Comparison of ENCODE assay signal across 8 cellular contexts in the genomic region with DNA sequence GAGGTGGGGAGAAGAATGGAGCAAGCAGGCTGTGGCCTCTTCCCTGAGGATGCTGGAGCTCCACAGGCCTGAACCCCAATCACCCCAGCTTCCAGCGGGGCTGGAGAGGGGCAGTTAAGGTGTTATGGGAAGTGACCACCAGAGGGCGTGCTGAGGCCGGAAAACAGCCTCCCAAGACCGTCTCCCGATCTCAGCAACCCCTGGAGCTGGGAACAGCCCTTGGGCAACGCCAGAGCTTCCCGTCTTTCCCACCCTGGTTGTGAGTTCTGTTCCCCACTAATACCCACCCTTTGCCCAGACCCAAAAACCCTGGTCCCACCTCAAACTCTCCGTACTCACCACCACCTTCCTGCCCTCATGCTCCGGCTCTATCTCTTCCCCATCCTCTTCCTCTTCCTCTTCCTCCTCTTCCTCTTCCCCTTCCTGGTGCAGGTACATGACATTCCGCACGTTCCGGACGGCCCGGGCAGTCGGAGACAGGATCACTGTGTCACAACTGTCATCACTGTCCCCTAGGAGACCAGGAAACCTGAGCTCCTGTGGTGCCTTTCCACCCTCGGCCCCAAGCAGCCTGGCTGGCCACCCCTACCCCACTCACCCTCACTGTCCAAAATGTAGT. TPM values are rescaled to one million over a fixed set of nuclear protein-coding genes. Genes with fewer than 3 reads are reported as not detected.
A peak's percentile ranks its signal among the peaks of the same experiment; 100 is the strongest.
DNase-seq lines count a peak whose midpoint lies in the region; ATAC-seq, FAIRE-seq and TF ChIP-seq lines count a peak whose summit lies in the region.

No MANE protein-coding gene starts in this region.

- FAIRE-seq in HepG2 (lab: Jason Lieb, UNC): peak; percentile 72

- H3K4me1 Mint-ChIP-seq in activated CD4-positive, alpha-beta T cell treated with anti-CD3 and anti-CD28 coated beads for 36 hours: peaks cover 7% of the 10 kb centered on the region

- no peak for TF ChIP-seq POLR2A in HepG2 (IDR thresholded peaks at IDR 0.05; ENCODE audit: insufficient read depth in 1 of 2, low read depth in 2 of 2, low read length in 2 of 2)
- TF ChIP-seq POLR2A in GM18505 (IDR thresholded peaks at IDR 0.05; ENCODE audit: borderline replicate concordance, extremely low read depth, insufficient read depth, insufficient read length): no peak

- H3K79me2 ChIP-seq in HepG2 (ENCODE audit: insufficient read depth, low read length): no peaks in the 10 kb centered on the region

- no peak overlapping the region for H3K4me3 ChIP-seq in choroid plexus epithelial cell (ENCODE audit: low read depth, low read length)
- no peak overlapping the region for H3K4me3 ChIP-seq in HepG2 (replicated peaks in 1 of 3; ENCODE audit: insufficient read depth in 1 of 3, low read depth in 2 of 3, low read length in 3 of 3)

- BruUV-seq in HepG2 (replicated peaks; lab: Mats Ljungman, UMichigan): no TSS peak

- no peak overlapping the region for H3K27ac ChIP-seq in HepG2 (ENCODE audit: extremely low read length, insufficient read depth, low read length)

- peaks cover 21% of the 10 kb centered on the region for H3K36me3 Mint-ChIP-seq in activated CD4-positive, alpha-beta T cell treated with anti-CD3 and anti-CD28 coated beads for 36 hours (ENCODE audit: low read depth)

- DNase-seq in NK-92 treated with Interleukin-12 subunit alpha and Interleukin-12 subunit beta, amount 100 ng/mL, for 24 hours (lab: John Stamatoyannopoulos, UW): peak; percentile 16
- DNase-seq in NK-92 (lab: John Stamatoyannopoulos, UW; ENCODE audit: unreplicated experiment) (no peak), NCI-H2196 (lab: John Stamatoyannopoulos, UW; ENCODE audit: unreplicated experiment) (peak; percentile 77), choroid plexus epithelial cell (ENCODE audit: low read depth) (peak; percentile 84), HepG2 (ENCODE audit: low spot score) (peak; percentile 57)
- peak; percentile 85 for DNase-seq in activated CD4-positive, alpha-beta T cell treated with anti-CD3 and anti-CD28 coated beads for 36 hours
- peak; percentile 39 to 65 for DNase-seq in stimulated activated CD4-positive, alpha-beta T cell treated with anti-CD3 and anti-CD28 coated beads, Interleukin-4, amount 100 ng/mL, for 4 hours

- peaks cover 27% of the 10 kb centered on the region for H3K4me1 ChIP-seq in HepG2 (ENCODE audit: insufficient read depth, low read length)

- peak; percentile 78 for ATAC-seq in activated CD4-positive, alpha-beta T cell treated with anti-CD3 and anti-CD28 coated beads for 36 hours
- ATAC-seq in HepG2: peak; percentile 66
- no peak for ATAC-seq in GM18505 (IDR thresholded peaks at IDR 0.05; ENCODE audit: unreplicated experiment)

- peak; percentile 95 for TF ChIP-seq RAD21 in HepG2 (CRISPR knock-in tag; IDR thresholded peaks at IDR 0.05)

- TF ChIP-seq EP300 in HepG2 (IDR thresholded peaks at IDR 0.05; ENCODE audit: low read depth in 2 of 2, low read length in 2 of 2): no peak
- no peak for TF ChIP-seq EP300 in HepG2 (CRISPR knock-in tag; IDR thresholded peaks at IDR 0.05; ENCODE audit: borderline replicate concordance)

- H3K9ac ChIP-seq in HepG2 (ENCODE audit: insufficient read depth, low read depth, low read length): no peak overlapping the region

- no peaks in the 10 kb centered on the region for H3K9me3 Mint-ChIP-seq in activated CD4-positive, alpha-beta T cell treated with anti-CD3 and anti-CD28 coated beads for 36 hours (ENCODE audit: low read depth)

- in situ Hi-C loops in HepG2 (cut with HindIII; ENCODE audit: extremely low pct_ligation_motif_present, low pct_unique_long_range_greater_than_20kb): no loop called here

- no peaks in the 10 kb centered on the region for H3K9me3 ChIP-seq in HepG2 (ENCODE audit: low read length)

- H2AFZ ChIP-seq in HepG2 (ENCODE audit: low read length): no peak overlapping the region

- H3K4me2 ChIP-seq in HepG2 (ENCODE audit: low read depth, low read length): no peak overlapping the region

- POLR2A ChIA-PET in activated CD4-positive, alpha-beta T cell treated with anti-CD3 and anti-CD28 coated beads for 36 hours (lab: Charles Lee): interaction anchor here (0.6 to 2.0 kb wide), 4 partner anchors 13 to 70 kb away, joined by 3 to 6 read pairs (median 5); partner anchors contain the start of genes SOAT2 and SPRYD3
- POLR2A ChIA-PET in HepG2 (lab: Yijun Ruan, JAX): interaction anchor here (0.8 to 4.6 kb wide), 14 partner anchors 11 to 255 kb away, joined by 3 to 47 read pairs (median 6); partner anchors contain the start of genes AAAS, CSAD, SOAT2 and SPRYD3

- CTCF ChIA-PET in activated CD4-positive, alpha-beta T cell treated with anti-CD3 and anti-CD28 coated beads for 36 hours (lab: Charles Lee): interaction anchor here (0.6 to 15.8 kb wide), 46 partner anchors 9 to 714 kb away, joined by 3 to 277 read pairs (median 4); partner anchors contain the start of genes AAAS, ESPL1, IGFBP6 and SOAT2
- CTCF ChIA-PET in HepG2 (lab: Yijun Ruan, JAX; ENCODE audit: low intra/inter-chr PET ratio, low total read pairs): interaction anchor here (1.4 to 2.3 kb wide), 2 partner anchors 33 to 124 kb away, joined by 4 to 36 read pairs; no protein-coding TSS in a partner anchor

- TF ChIP-seq CTCF in choroid plexus epithelial cell (conservative IDR thresholded peaks at IDR 0.05; ENCODE audit: low read depth, low read length) (peak; percentile 87), HepG2 (CRISPR knock-in tag; IDR thresholded peaks at IDR 0.05) (peak; percentile 95)

- H3K27me3 ChIP-seq in HepG2 (ENCODE audit: control insufficient read depth in 1 of 2, insufficient read depth in 2 of 2, low read length in 2 of 2): no peaks in the 10 kb centered on the region

- H3K27ac Mint-ChIP-seq in activated CD4-positive, alpha-beta T cell treated with anti-CD3 and anti-CD28 coated beads for 36 hours: peak overlapping the region; percentile 48

- peaks cover 0 to 18% of the 10 kb centered on the region in 2 experiments; a peak in 2 of 5 replicates for H3K36me3 ChIP-seq in HepG2 (replicated peaks in 1 of 2; ENCODE audit: control insufficient read depth in 1 of 2, insufficient read depth in 2 of 2, low read length in 2 of 2)

- WGBS in HepG2 (ENCODE audit: low lambda C conversion rate): 41% methylated on average over 11 of the region's 16 CpGs

- H3K27me3 Mint-ChIP-seq in activated CD4-positive, alpha-beta T cell treated with anti-CD3 and anti-CD28 coated beads for 36 hours: no peaks in the 10 kb centered on the region

- H4K20me1 ChIP-seq in HepG2 (ENCODE audit: insufficient read depth, low read length): no peaks in the 10 kb centered on the region

- intact Hi-C loops in activated CD4-positive, alpha-beta T cell treated with anti-CD3 and anti-CD28 coated beads for 36 hours (cut with DNase I, micrococcal nuclease): loop anchor here (1.0 to 10.0 kb wide), 3 partner anchors 33 to 131 kb away; no protein-coding TSS in a partner anchor
- intact Hi-C loops in HepG2 (cut with micrococcal nuclease; ENCODE audit: unreplicated experiment): loop anchor here (1.0 kb wide), 2 partner anchors 33 to 131 kb away; no protein-coding TSS in a partner anchor

- H3K4me3 Mint-ChIP-seq in activated CD4-positive, alpha-beta T cell treated with anti-CD3 and anti-CD28 coated beads for 36 hours: no peak overlapping the region

RNA-seq across cellular contexts. Expression of gene SPRYD3, which starts 13.1 kb away (rescaled TPM):
- total RNA-seq in activated CD4-positive, alpha-beta T cell treated with anti-CD3 and anti-CD28 coated beads for 36 hours: 10 to 100 TPM; 13.7 to 18.2 TPM
- total RNA-seq in HepG2 (2016; rRNA removed; fragmentation: Illumina TruSeq; extraction: Trizol): 9.0 and 9.2 TPM in 2 replicates
- 0.79 and 1.3 TPM in 2 replicates for total RNA-seq in HepG2 (2016; cell fraction: cytosol; rRNA removed; fragmentation: Illumina TruSeq; extraction: Trizol; ENCODE audit: low read depth)
- total RNA-seq in HepG2 (2016; cell fraction: insoluble cytoplasmic fraction; rRNA removed; fragmentation: Illumina TruSeq; extraction: Trizol): 7.9 and 8.6 TPM in 2 replicates
- total RNA-seq in HepG2 (2016; cell fraction: membrane; rRNA removed; fragmentation: Illumina TruSeq; extraction: Trizol): 2.8 and 3.1 TPM in 2 replicates
- 5.1 and 5.3 TPM in 2 replicates for total RNA-seq in HepG2 (2016; cell fraction: nucleus; rRNA removed; fragmentation: Illumina TruSeq; extraction: Trizol)
- 9.2 and 10.7 TPM in 2 replicates for polyA plus RNA-seq in HepG2 (2011; rRNA removed)
- 11.7 and 12.2 TPM in 2 replicates for polyA plus RNA-seq in HepG2 (2011; cell fraction: cytosol; rRNA removed)
- polyA plus RNA-seq in HepG2 (2011; cell fraction: nucleus; rRNA removed): 12.1 and 12.6 TPM in 2 replicates
- polyA plus RNA-seq in HepG2 (2012): 6.0 and 9.7 TPM in 2 replicates
- 0.86 and 1.1 TPM in 2 replicates for polyA plus RNA-seq in HepG2 (2016; cell fraction: cytosol; fragmentation: Illumina TruSeq; extraction: Trizol; ENCODE audit: low read depth)
- polyA plus RNA-seq in HepG2 (2016; cell fraction: insoluble cytoplasmic fraction; fragmentation: Illumina TruSeq; extraction: Trizol; ENCODE audit: low read depth): 11.6 and 12.5 TPM in 2 replicates
- polyA plus RNA-seq in HepG2 (2016; cell fraction: membrane; fragmentation: Illumina TruSeq; extraction: Trizol; ENCODE audit: low read depth): 2.0 and 3.3 TPM in 2 replicates
- 7.6 and 8.3 TPM in 2 replicates for polyA plus RNA-seq in HepG2 (2016; cell fraction: nucleus; fragmentation: Illumina TruSeq; extraction: Trizol; ENCODE audit: insufficient read depth, low read depth)
- 27.5 and 69.5 TPM in 2 replicates for polyA minus RNA-seq in HepG2 (2011; rRNA and poly(A)+ RNA removed; ENCODE audit: low replicate concordance)
- polyA minus RNA-seq in HepG2 (2011; cell fraction: cytosol; rRNA and poly(A)+ RNA removed): 8.3 and 10.6 TPM in 2 replicates
- 9.5 and 12.8 TPM in 2 replicates for polyA minus RNA-seq in HepG2 (2011; cell fraction: nucleus; rRNA and poly(A)+ RNA removed)

RNA-seq across cellular contexts. Expression of gene TNS2, which starts 16.2 kb away (rescaled TPM):
- 1 to 10 TPM in 1 of 2 experiments, under 1 TPM in 1; 0.77 to 2.4 TPM for total RNA-seq in activated CD4-positive, alpha-beta T cell treated with anti-CD3 and anti-CD28 coated beads for 36 hours
- 3.2 and 8.9 TPM in 2 replicates for total RNA-seq in HepG2 (2016; rRNA removed; fragmentation: Illumina TruSeq; extraction: Trizol)
- 3.1 and 5.0 TPM in 2 replicates for total RNA-seq in HepG2 (2016; cell fraction: cytosol; rRNA removed; fragmentation: Illumina TruSeq; extraction: Trizol; ENCODE audit: low read depth)
- 2.8 and 9.5 TPM in 2 replicates for total RNA-seq in HepG2 (2016; cell fraction: insoluble cytoplasmic fraction; rRNA removed; fragmentation: Illumina TruSeq; extraction: Trizol)
- total RNA-seq in HepG2 (2016; cell fraction: membrane; rRNA removed; fragmentation: Illumina TruSeq; extraction: Trizol): 3.1 and 3.8 TPM in 2 replicates
- total RNA-seq in HepG2 (2016; cell fraction: nucleus; rRNA removed; fragmentation: Illumina TruSeq; extraction: Trizol): 13.3 and 14.8 TPM in 2 replicates
- 18.0 and 20.4 TPM in 2 replicates for polyA plus RNA-seq in HepG2 (2011; rRNA removed)
- 3.9 and 6.8 TPM in 2 replicates for polyA plus RNA-seq in HepG2 (2011; cell fraction: cytosol; rRNA removed)
- 181 and 258 TPM in 2 replicates for polyA plus RNA-seq in HepG2 (2011; cell fraction: nucleus; rRNA removed)
- 13.0 and 15.3 TPM in 2 replicates for polyA plus RNA-seq in HepG2 (2012)
- 0.96 and 1.4 TPM in 2 replicates for polyA plus RNA-seq in HepG2 (2016; cell fraction: cytosol; fragmentation: Illumina TruSeq; extraction: Trizol; ENCODE audit: low read depth)
- 5.7 and 8.2 TPM in 2 replicates for polyA plus RNA-seq in HepG2 (2016; cell fraction: insoluble cytoplasmic fraction; fragmentation: Illumina TruSeq; extraction: Trizol; ENCODE audit: low read depth)
- 2.0 and 4.2 TPM in 2 replicates for polyA plus RNA-seq in HepG2 (2016; cell fraction: membrane; fragmentation: Illumina TruSeq; extraction: Trizol; ENCODE audit: low read depth)
- 34.1 and 49.0 TPM in 2 replicates for polyA plus RNA-seq in HepG2 (2016; cell fraction: nucleus; fragmentation: Illumina TruSeq; extraction: Trizol; ENCODE audit: insufficient read depth, low read depth)
- polyA minus RNA-seq in HepG2 (2011; rRNA and poly(A)+ RNA removed; ENCODE audit: low replicate concordance): 34.0 and 38.3 TPM in 2 replicates
- polyA minus RNA-seq in HepG2 (2011; cell fraction: cytosol; rRNA and poly(A)+ RNA removed): 9.9 and 10.3 TPM in 2 replicates
- polyA minus RNA-seq in HepG2 (2011; cell fraction: nucleus; rRNA and poly(A)+ RNA removed): 63.8 and 80.3 TPM in 2 replicates

RNA-seq across cellular contexts. Expression of gene IGFBP6, which starts 31.4 kb away (rescaled TPM):
- 1 to 10 TPM; 1.3 to 2.4 TPM for total RNA-seq in activated CD4-positive, alpha-beta T cell treated with anti-CD3 and anti-CD28 coated beads for 36 hours
- total RNA-seq in HepG2 (2016; rRNA removed; fragmentation: Illumina TruSeq; extraction: Trizol): 2.1 and 3.9 TPM in 2 replicates
- total RNA-seq in HepG2 (2016; cell fraction: cytosol; rRNA removed; fragmentation: Illumina TruSeq; extraction: Trizol; ENCODE audit: low read depth): 5.3 and 5.9 TPM in 2 replicates
- 2.5 and 4.7 TPM in 2 replicates for total RNA-seq in HepG2 (2016; cell fraction: insoluble cytoplasmic fraction; rRNA removed; fragmentation: Illumina TruSeq; extraction: Trizol)
- 3.3 and 3.5 TPM in 2 replicates for total RNA-seq in HepG2 (2016; cell fraction: membrane; rRNA removed; fragmentation: Illumina TruSeq; extraction: Trizol)
- total RNA-seq in HepG2 (2016; cell fraction: nucleus; rRNA removed; fragmentation: Illumina TruSeq; extraction: Trizol): 1.9 and 3.2 TPM in 2 replicates
- 22.6 and 25.2 TPM in 2 replicates for polyA plus RNA-seq in HepG2 (2011; rRNA removed)
- 19.0 and 41.0 TPM in 2 replicates for polyA plus RNA-seq in HepG2 (2011; cell fraction: cytosol; rRNA removed)
- polyA plus RNA-seq in HepG2 (2011; cell fraction: nucleus; rRNA removed): 8.4 and 9.6 TPM in 2 replicates
- 3.4 and 4.6 TPM in 2 replicates for polyA plus RNA-seq in HepG2 (2012)
- polyA plus RNA-seq in HepG2 (2016; cell fraction: cytosol; fragmentation: Illumina TruSeq; extraction: Trizol; ENCODE audit: low read depth): 4.2 and 5.7 TPM in 2 replicates
- 2.0 and 2.4 TPM in 2 replicates for polyA plus RNA-seq in HepG2 (2016; cell fraction: insoluble cytoplasmic fraction; fragmentation: Illumina TruSeq; extraction: Trizol; ENCODE audit: low read depth)
- 3.2 and 3.8 TPM in 2 replicates for polyA plus RNA-seq in HepG2 (2016; cell fraction: membrane; fragmentation: Illumina TruSeq; extraction: Trizol; ENCODE audit: low read depth)
- 5.4 and 7.5 TPM in 2 replicates for polyA plus RNA-seq in HepG2 (2016; cell fraction: nucleus; fragmentation: Illumina TruSeq; extraction: Trizol; ENCODE audit: insufficient read depth, low read depth)
- 9.0 and 27.1 TPM in 2 replicates for polyA minus RNA-seq in HepG2 (2011; rRNA and poly(A)+ RNA removed; ENCODE audit: low replicate concordance)
- polyA minus RNA-seq in HepG2 (2011; cell fraction: cytosol; rRNA and poly(A)+ RNA removed): 8.7 and 9.5 TPM in 2 replicates
- 0.77 and 1.6 TPM in 2 replicates for polyA minus RNA-seq in HepG2 (2011; cell fraction: nucleus; rRNA and poly(A)+ RNA removed)

RNA-seq across cellular contexts. Expression of gene SOAT2, which starts 37.2 kb away (rescaled TPM):
- total RNA-seq in activated CD4-positive, alpha-beta T cell treated with anti-CD3 and anti-CD28 coated beads for 36 hours: under 1 TPM; 0.57 to 0.79 TPM
- 6.1 and 14.9 TPM in 2 replicates for total RNA-seq in HepG2 (2016; rRNA removed; fragmentation: Illumina TruSeq; extraction: Trizol)
- 1.3 and 1.6 TPM in 2 replicates for total RNA-seq in HepG2 (2016; cell fraction: cytosol; rRNA removed; fragmentation: Illumina TruSeq; extraction: Trizol; ENCODE audit: low read depth)
- total RNA-seq in HepG2 (2016; cell fraction: insoluble cytoplasmic fraction; rRNA removed; fragmentation: Illumina TruSeq; extraction: Trizol): 5.1 and 14.3 TPM in 2 replicates
- total RNA-seq in HepG2 (2016; cell fraction: membrane; rRNA removed; fragmentation: Illumina TruSeq; extraction: Trizol): 3.9 and 5.2 TPM in 2 replicates
- total RNA-seq in HepG2 (2016; cell fraction: nucleus; rRNA removed; fragmentation: Illumina TruSeq; extraction: Trizol): 20.7 and 23.6 TPM in 2 replicates
- polyA plus RNA-seq in HepG2 (2011; rRNA removed): 108 and 131 TPM in 2 replicates
- 102 and 125 TPM in 2 replicates for polyA plus RNA-seq in HepG2 (2011; cell fraction: cytosol; rRNA removed)
- 476 and 502 TPM in 2 replicates for polyA plus RNA-seq in HepG2 (2011; cell fraction: nucleus; rRNA removed)
- polyA plus RNA-seq in HepG2 (2012): 40.7 and 74.1 TPM in 2 replicates
- 2.1 and 3.1 TPM in 2 replicates for polyA plus RNA-seq in HepG2 (2016; cell fraction: cytosol; fragmentation: Illumina TruSeq; extraction: Trizol; ENCODE audit: low read depth)
- 8.4 and 8.5 TPM in 2 replicates for polyA plus RNA-seq in HepG2 (2016; cell fraction: insoluble cytoplasmic fraction; fragmentation: Illumina TruSeq; extraction: Trizol; ENCODE audit: low read depth)
- polyA plus RNA-seq in HepG2 (2016; cell fraction: membrane; fragmentation: Illumina TruSeq; extraction: Trizol; ENCODE audit: low read depth): 3.3 and 4.5 TPM in 2 replicates
- 40.5 and 42.0 TPM in 2 replicates for polyA plus RNA-seq in HepG2 (2016; cell fraction: nucleus; fragmentation: Illumina TruSeq; extraction: Trizol; ENCODE audit: insufficient read depth, low read depth)
- 0.16 and 255 TPM in 2 replicates for polyA minus RNA-seq in HepG2 (2011; rRNA and poly(A)+ RNA removed; ENCODE audit: low replicate concordance)
- 39.8 and 42.8 TPM in 2 replicates for polyA minus RNA-seq in HepG2 (2011; cell fraction: cytosol; rRNA and poly(A)+ RNA removed)
- 79.3 and 125 TPM in 2 replicates for polyA minus RNA-seq in HepG2 (2011; cell fraction: nucleus; rRNA and poly(A)+ RNA removed)

RNA-seq across cellular contexts. Expression of gene EIF4B, which starts 59.8 kb away (rescaled TPM):
- total RNA-seq in activated CD4-positive, alpha-beta T cell treated with anti-CD3 and anti-CD28 coated beads for 36 hours: 100 to 1,000 TPM; 698 to 781 TPM
- 548 and 779 TPM in 2 replicates for total RNA-seq in HepG2 (2016; rRNA removed; fragmentation: Illumina TruSeq; extraction: Trizol)
- total RNA-seq in HepG2 (2016; cell fraction: cytosol; rRNA removed; fragmentation: Illumina TruSeq; extraction: Trizol; ENCODE audit: low read depth): 127 and 150 TPM in 2 replicates
- total RNA-seq in HepG2 (2016; cell fraction: insoluble cytoplasmic fraction; rRNA removed; fragmentation: Illumina TruSeq; extraction: Trizol): 568 and 746 TPM in 2 replicates
- 454 and 551 TPM in 2 replicates for total RNA-seq in HepG2 (2016; cell fraction: membrane; rRNA removed; fragmentation: Illumina TruSeq; extraction: Trizol)
- total RNA-seq in HepG2 (2016; cell fraction: nucleus; rRNA removed; fragmentation: Illumina TruSeq; extraction: Trizol): 263 and 291 TPM in 2 replicates
- polyA plus RNA-seq in HepG2 (2011; rRNA removed): 327 and 416 TPM in 2 replicates
- polyA plus RNA-seq in HepG2 (2011; cell fraction: cytosol; rRNA removed): 501 and 516 TPM in 2 replicates
- 203 and 222 TPM in 2 replicates for polyA plus RNA-seq in HepG2 (2011; cell fraction: nucleus; rRNA removed)
- polyA plus RNA-seq in HepG2 (2012): 450 and 479 TPM in 2 replicates
- polyA plus RNA-seq in HepG2 (2016; cell fraction: cytosol; fragmentation: Illumina TruSeq; extraction: Trizol; ENCODE audit: low read depth): 74.7 and 91.4 TPM in 2 replicates
- 445 and 458 TPM in 2 replicates for polyA plus RNA-seq in HepG2 (2016; cell fraction: insoluble cytoplasmic fraction; fragmentation: Illumina TruSeq; extraction: Trizol; ENCODE audit: low read depth)
- polyA plus RNA-seq in HepG2 (2016; cell fraction: membrane; fragmentation: Illumina TruSeq; extraction: Trizol; ENCODE audit: low read depth): 254 and 316 TPM in 2 replicates
- 258 and 266 TPM in 2 replicates for polyA plus RNA-seq in HepG2 (2016; cell fraction: nucleus; fragmentation: Illumina TruSeq; extraction: Trizol; ENCODE audit: insufficient read depth, low read depth)
- polyA minus RNA-seq in HepG2 (2011; rRNA and poly(A)+ RNA removed; ENCODE audit: low replicate concordance): 738 and 1,247 TPM in 2 replicates
- 496 and 595 TPM in 2 replicates for polyA minus RNA-seq in HepG2 (2011; cell fraction: cytosol; rRNA and poly(A)+ RNA removed)
- 250 and 365 TPM in 2 replicates for polyA minus RNA-seq in HepG2 (2011; cell fraction: nucleus; rRNA and poly(A)+ RNA removed)
